8 cellular contexts compared by ENCODE assay signal in genomic region chr5:93621340-93621872, GRCh38. TPM values are rescaled to one million over a fixed set of nuclear protein-coding genes. Genes with fewer than 3 reads are reported as not detected.
DNase-seq lines count a peak whose midpoint lies in the region; ATAC-seq and TF ChIP-seq lines count a peak whose summit lies in the region.

No MANE protein-coding gene starts in this region.

- no peaks in the 10 kb centered on the region for H3K36me3 ChIP-seq in colonic mucosa

- H3K9ac ChIP-seq in colonic mucosa (ENCODE audit: low read depth in 2 of 2, low read length in 2 of 2): no peak overlapping the region

- no peak for DNase-seq in activated naive CD4-positive, alpha-beta T cell treated with anti-CD3 and anti-CD28 coated beads for 36 hours
- no peak for DNase-seq in activated naive CD4-positive, alpha-beta T cell (lab: John Stamatoyannopoulos, UW)
- DNase-seq in HT-29 (ENCODE audit: low spot score) (peak; percentile 72), SHP77 treated with DMSO at 0.1 percent for 48 hours (lab: John Stamatoyannopoulos, UW) (peak; percentile 74), colonic mucosa (peak; percentile 82), left kidney (ENCODE audit: low read depth, low spot score) (peak; percentile 94), KG1 (lab: John Stamatoyannopoulos, UW) (no peak)
- DNase-seq in stimulated activated effector memory CD8-positive, alpha-beta T cell treated with anti-CD3 and anti-CD28 coated beads, Interleukin-12 subunit alpha, Interleukin-12 subunit beta, amount 100 ng/mL, for 72 hours (ENCODE audit: low spot score in 2 of 2): peak in 1 of 2 donors; percentile 18

- CTCF ChIA-PET in activated naive CD4-positive, alpha-beta T cell treated with anti-CD3 and anti-CD28 coated beads for 36 hours (lab: Charles Lee): interaction anchor here (0.7 to 3.8 kb wide), 4 partner anchors 84 to 183 kb away, joined by 3 to 14 read pairs (median 4); no protein-coding TSS in a partner anchor

- H3K4me3 Mint-ChIP-seq in activated naive CD4-positive, alpha-beta T cell treated with anti-CD3 and anti-CD28 coated beads for 36 hours: peak overlapping the region; percentile 52
- H3K4me3 Mint-ChIP-seq in stimulated activated effector memory CD8-positive, alpha-beta T cell treated with anti-CD3 and anti-CD28 coated beads, Interleukin-12 subunit alpha, Interleukin-12 subunit beta, amount 100 ng/mL, for 72 hours: peak overlapping the region; percentile 96

- H3K36me3 Mint-ChIP-seq in activated naive CD4-positive, alpha-beta T cell treated with anti-CD3 and anti-CD28 coated beads for 36 hours (ENCODE audit: low read depth): peaks cover 2% of the 10 kb centered on the region
- H3K36me3 Mint-ChIP-seq in stimulated activated effector memory CD8-positive, alpha-beta T cell treated with anti-CD3 and anti-CD28 coated beads, Interleukin-12 subunit alpha, Interleukin-12 subunit beta, amount 100 ng/mL, for 72 hours: no peaks in the 10 kb centered on the region

- intact Hi-C loops in activated naive CD4-positive, alpha-beta T cell treated with anti-CD3 and anti-CD28 coated beads for 36 hours (cut with micrococcal nuclease): loop anchor here (2.0 to 10.0 kb wide), 5 partner anchors 39 to 1171 kb away; partner anchors contain the start of genes KIAA0825, NR2F1, NR2F1-AS1 and SLF1
- intact Hi-C loops in colonic mucosa (cut with DNase I): no loop called here

- no peak for ATAC-seq in stimulated activated effector memory CD8-positive, alpha-beta T cell treated with anti-CD3 and anti-CD28 coated beads, Interleukin-12 subunit alpha, Interleukin-12 subunit beta, amount 100 ng/mL, for 72 hours

- peaks cover 38% of the 10 kb centered on the region for H3K27me3 Mint-ChIP-seq in activated naive CD4-positive, alpha-beta T cell treated with anti-CD3 and anti-CD28 coated beads for 36 hours (ENCODE audit: low read depth)

- H3K27ac ChIP-seq in colonic mucosa: peak overlapping the region; percentile 15

- H3K9me3 ChIP-seq in colonic mucosa: no peaks in the 10 kb centered on the region

- H3K4me1 ChIP-seq in colonic mucosa: no peaks in the 10 kb centered on the region

- peaks cover 24% of the 10 kb centered on the region for H3K4me1 Mint-ChIP-seq in activated naive CD4-positive, alpha-beta T cell treated with anti-CD3 and anti-CD28 coated beads for 36 hours (ENCODE audit: low read depth)
- H3K4me1 Mint-ChIP-seq in stimulated activated effector memory CD8-positive, alpha-beta T cell treated with anti-CD3 and anti-CD28 coated beads, Interleukin-12 subunit alpha, Interleukin-12 subunit beta, amount 100 ng/mL, for 72 hours: peaks cover 33% of the 10 kb centered on the region

- TF ChIP-seq CTCF in colonic mucosa (IDR thresholded peaks at IDR 0.05): no peak

- H3K4me3 ChIP-seq in colonic mucosa: peak overlapping the region; percentile 71

- H3K27ac Mint-ChIP-seq in activated naive CD4-positive, alpha-beta T cell treated with anti-CD3 and anti-CD28 coated beads for 36 hours: no peak overlapping the region
- H3K27ac Mint-ChIP-seq in stimulated activated effector memory CD8-positive, alpha-beta T cell treated with anti-CD3 and anti-CD28 coated beads, Interleukin-12 subunit alpha, Interleukin-12 subunit beta, amount 100 ng/mL, for 72 hours: peak overlapping the region; percentile 92

- H3K9me3 Mint-ChIP-seq in activated naive CD4-positive, alpha-beta T cell treated with anti-CD3 and anti-CD28 coated beads for 36 hours: no peaks in the 10 kb centered on the region
- H3K9me3 Mint-ChIP-seq in stimulated activated effector memory CD8-positive, alpha-beta T cell treated with anti-CD3 and anti-CD28 coated beads, Interleukin-12 subunit alpha, Interleukin-12 subunit beta, amount 100 ng/mL, for 72 hours: no peaks in the 10 kb centered on the region

- H3K27me3 ChIP-seq in colonic mucosa: no peaks in the 10 kb centered on the region

RNA-seq across cellular contexts. Expression of gene NR2F1, which starts 38.4 kb away (rescaled TPM):
- total RNA-seq in activated naive CD4-positive, alpha-beta T cell treated with anti-CD3 and anti-CD28 coated beads for 36 hours: not detected
- total RNA-seq in HT-29 (2014; rRNA removed; shearing (Covaris generic)): 19.7 and 24.5 TPM in 2 replicates
- total RNA-seq in colonic mucosa: 1 to 10 TPM; 2.7 to 2.9 TPM

RNA-seq across cellular contexts. Expression of gene NR2F1-AS1, which starts 40.4 kb away (rescaled TPM):
- not detected for total RNA-seq in activated naive CD4-positive, alpha-beta T cell treated with anti-CD3 and anti-CD28 coated beads for 36 hours
- 2.8 and 4.1 TPM in 2 replicates for total RNA-seq in HT-29 (2014; rRNA removed; shearing (Covaris generic))
- 1 to 10 TPM in 1 of 2 donors, under 1 TPM in 1; 0.69 to 2.4 TPM for total RNA-seq in colonic mucosa

Comparison
In these comparisons a context has a peak if more than half of its experiments do, and no peak if none do; other contexts are left out.
1. DNase-seq: peak in HT-29 (single experiment), SHP77 treated with DMSO at 0.1 percent for 48 hours (single experiment), colonic mucosa (single experiment) and left kidney (single experiment); none in activated naive CD4-positive, alpha-beta T cell treated with anti-CD3 and anti-CD28 coated beads for 36 hours (single experiment), activated naive CD4-positive, alpha-beta T cell (0 of 4) and KG1 (single experiment).